19 cellular contexts compared by ENCODE assay signal in genomic region chr3:169243579-169243978, GRCh38.
"Had no signal": no experiment of that assay in that cellular context is flagged by ENCODE, and none has a peak within 500 bp of the region (broad histone marks: within the 10 kb centered on the region; RNA-seq: fewer than 3 reads in every experiment).

No MANE protein-coding gene starts in this region.

- H3K9me3 ChIP-seq: mucosa of descending colon, psoas muscle, right lobe of liver, spleen, transverse colon had no signal

- DNase-seq: activated CD4-positive, alpha-beta T cell treated with anti-CD3 and anti-CD28 coated beads for 36 hours; activated CD8-positive, alpha-beta memory T cell treated with anti-CD3 and anti-CD28 coated beads, Interleukin-2, amount 50 U/mL, for 4 hours; activated CD8-positive, alpha-beta T cell treated with anti-CD3 and anti-CD28 coated beads for 36 hours; activated gamma-delta T cell treated with Interleukin-2 at 50 U/mL for 16 hours; activated T-cell treated with anti-CD3 and anti-CD28 coated beads, Interleukin-2, amount 50 U/mL, for 72 hours; caudate nucleus; effector CD4-positive, alpha-beta T cell; mucosa of descending colon; naive thymus-derived CD8-positive, alpha-beta T cell; occipital lobe; psoas muscle; right lobe of liver; spleen; stimulated activated CD4-positive, alpha-beta T cell treated with anti-CD3 and anti-CD28 coated beads, Interleukin-1b, Interleukin-23, amount 100 ng/mL, for 48 hours; T-cell; T1000; transverse colon had no signal

- ATAC-seq: activated CD4-positive, alpha-beta T cell treated with anti-CD3 and anti-CD28 coated beads for 36 hours; activated CD8-positive, alpha-beta T cell treated with anti-CD3 and anti-CD28 coated beads for 36 hours; activated T-cell treated with anti-CD3 and anti-CD28 coated beads, Interleukin-2, amount 50 U/mL, for 72 hours; mucosa of descending colon; naive thymus-derived CD8-positive, alpha-beta T cell; psoas muscle; right lobe of liver; stimulated activated memory B cell treated with anti-CD40 and anti-IgM and Interleukin-4, amounts not matched to agents 10 μg/mL and 1 μg/mL and 100 μg/mL, for 72 hours; T-cell had no signal

- H3K4me1 ChIP-seq: psoas muscle, right lobe of liver had no signal

- H3K36me3 ChIP-seq: right lobe of liver, spleen, transverse colon had no signal

- H3K27me3 ChIP-seq: right lobe of liver, transverse colon had no signal

- H3K27ac ChIP-seq: coronary artery, psoas muscle, right lobe of liver, transverse colon had no signal

- H3K4me3 ChIP-seq: coronary artery, mucosa of descending colon, psoas muscle, right lobe of liver, spleen, transverse colon had no signal
